Comparison of ENCODE assay signal across 8 cellular contexts in genomic region chr6:30259140-30260035, GRCh38. TPM values are rescaled to one million over a fixed set of nuclear protein-coding genes. Genes with fewer than 3 reads are reported as not detected.
A peak's percentile ranks its signal among the peaks of the same experiment; 100 is the strongest.
DNase-seq lines count a peak whose midpoint lies in the region; ATAC-seq, FAIRE-seq and TF ChIP-seq lines count a peak whose summit lies in the region.

No MANE protein-coding gene starts in this region.

- DNase-seq in NCI-H1694 (lab: John Stamatoyannopoulos, UW) (peak; percentile 51), cerebellar cortex (ENCODE audit: low spot score) (peak; percentile 91), keratinocyte (ENCODE audit: low read depth, low spot score) (peak; percentile 30)
- peak; percentile 20 for DNase-seq in activated CD4-positive, CD25-positive, alpha-beta regulatory T cell treated with anti-CD3 and anti-CD28 coated beads, Interleukin-2, amount 50 U/mL, for 16 hours (ENCODE audit: low read depth, low spot score)
- DNase-seq in stimulated activated CD4-positive, alpha-beta T cell treated with anti-CD3 and anti-CD28 coated beads, Interleukin-12 subunit alpha, Interleukin-12 subunit beta, amount 100 ng/mL, for 48 hours (ENCODE audit: low read depth in 2 of 3, low spot score in 1 of 3) = peak; percentile 27 to 67 (median 53)

- peaks cover 3% of the 10 kb centered on the region for H3K9me1 ChIP-seq in keratinocyte (ENCODE audit: control insufficient read depth, extremely low read depth, insufficient read depth, low read length)

- H2AFZ ChIP-seq in keratinocyte (ENCODE audit: control insufficient read depth, low read length) = peak overlapping the region; percentile 82

- peaks cover 14% of the 10 kb centered on the region for H3K4me1 ChIP-seq in keratinocyte (ENCODE audit: control insufficient read depth, extremely low read depth, insufficient read depth, low read length)

- no peaks in the 10 kb centered on the region for H3K79me2 ChIP-seq in keratinocyte (ENCODE audit: control insufficient read depth, insufficient read depth, low read length)

- FAIRE-seq in keratinocyte (lab: Jason Lieb, UNC) = no peak

- H3K9ac ChIP-seq in keratinocyte (ENCODE audit: control insufficient read depth, extremely low read depth, insufficient read depth, low read length) = peak overlapping the region; percentile 63

- dilution Hi-C loops in keratinocyte (cut with MboI; ENCODE audit: extremely low pct_ligation_motif_present, low sequenced_read_pairs) = no loop called here

- H4K20me1 ChIP-seq in keratinocyte (ENCODE audit: control insufficient read depth, extremely low read depth, insufficient read depth, low read length) = no peaks in the 10 kb centered on the region

- no peaks in the 10 kb centered on the region for H3K9me3 ChIP-seq in keratinocyte (ENCODE audit: control insufficient read depth, low read depth, low read length)

- H3K4me2 ChIP-seq in keratinocyte (ENCODE audit: control insufficient read depth, extremely low read depth, insufficient read depth, low read depth, low read length) = peak overlapping the region; percentile 84

- H3K27ac ChIP-seq in keratinocyte (ENCODE audit: control insufficient read depth, insufficient read depth, low read length) = no peak overlapping the region

- peaks cover 21% of the 10 kb centered on the region for H3K27me3 ChIP-seq in keratinocyte (ENCODE audit: control insufficient read depth, extremely low read depth, insufficient read depth, low read length)

- peaks cover 0 to 1% of the 10 kb centered on the region in 2 experiments for H3K36me3 ChIP-seq in keratinocyte (ENCODE audit: control insufficient read depth in 2 of 2, extremely low read depth in 1 of 2, insufficient read depth in 2 of 2, low read length in 2 of 2)

- H3K4me3 ChIP-seq in keratinocyte (ENCODE audit: control insufficient read depth in 2 of 3, extremely low read depth in 1 of 3, insufficient read depth in 2 of 3, low read depth in 1 of 3, low read length in 3 of 3) = peak overlapping the region; percentile 71 to 79 (median 71)

- ATAC-seq in HG02588 (IDR thresholded peaks at IDR 0.05; ENCODE audit: unreplicated experiment) = peak; percentile 86
- no peak for ATAC-seq in HG03457 (IDR thresholded peaks at IDR 0.05; ENCODE audit: unreplicated experiment)

- TF ChIP-seq CTCF in GM12872 (IDR thresholded peaks at IDR 0.05; ENCODE audit: insufficient read depth, low read depth, low read length) (peak; percentile 36; the same call in 2 of the 3 replicates), keratinocyte (optimal IDR thresholded peaks at IDR 0.05 in 1 of 3, IDR thresholded peaks at IDR 0.05 in 1 of 3, conservative IDR thresholded peaks at IDR 0.05 in 1 of 3; ENCODE audit: extremely low read depth in 1 of 3, insufficient read depth in 2 of 3, low read length in 3 of 3) (peak; percentile 12 to 52 (median 43))

RNA-seq across cellular contexts. Expression of gene TRIM26, which starts 46.2 kb away (rescaled TPM):
- polyA plus RNA-seq in keratinocyte = 34.3 to 37.1 TPM (median 34.7 TPM) in 3 replicates
- polyA plus RNA-seq in keratinocyte (2011; ENCODE audit: low read depth) = 14.5 TPM
- polyA plus RNA-seq in keratinocyte (2011; cell fraction: cytosol; rRNA removed) = 30.5 and 34.8 TPM in 2 replicates
- polyA plus RNA-seq in keratinocyte (2011; cell fraction: nucleus; rRNA removed) = 55.2 and 57.5 TPM in 2 replicates
- polyA plus RNA-seq in keratinocyte (2012; ENCODE audit: low replicate concordance) = 22.1 and 40.9 TPM in 2 replicates
- 30.9 to 72.0 TPM (median 35.9 TPM) in 3 replicates for polyA minus RNA-seq in keratinocyte
- polyA minus RNA-seq in keratinocyte (2011; cell fraction: cytosol; rRNA and poly(A)+ RNA removed) = 23.4 TPM
- polyA minus RNA-seq in keratinocyte (2011; cell fraction: nucleus; rRNA and poly(A)+ RNA removed) = 20.9 and 34.4 TPM in 2 replicates

Comparison
In these comparisons a context has a peak if more than half of its experiments do, and no peak if none do; other contexts are left out.
1. DNase-seq: peak in every context shown above with its lines; median percentile 91 in cerebellar cortex; 53 in stimulated activated CD4-positive, alpha-beta T cell treated with anti-CD3 and anti-CD28 coated beads, Interleukin-12 subunit alpha, Interleukin-12 subunit beta, amount 100 ng/mL, for 48 hours; 51 in NCI-H1694; 30 in keratinocyte; 20 in activated CD4-positive, CD25-positive, alpha-beta regulatory T cell treated with anti-CD3 and anti-CD28 coated beads, Interleukin-2, amount 50 U/mL, for 16 hours.